Comparison of ENCODE assay signal across 31 cellular contexts in genomic region chr11:116611998-116612620, GRCh38.
"Had no signal": no experiment of that assay in that cellular context is flagged by ENCODE, and none has a peak within 500 bp of the region (broad histone marks: within the 10 kb centered on the region; RNA-seq: fewer than 3 reads in every experiment).

No MANE protein-coding gene starts in this region.

- H3K9ac ChIP-seq: KMS-11 had no signal

- H3K27ac Mint-ChIP-seq: activated B cell treated with CpG ODN at 0.5 μM for 24 hours; activated CD4-positive, alpha-beta memory T cell treated with anti-CD3 and anti-CD28 coated beads for 36 hours; activated CD8-positive, alpha-beta memory T cell treated with anti-CD3 and anti-CD28 coated beads, Interleukin-2, amount 10 ng/mL, durations not matched to agents 7 days and 5 days; activated naive CD8-positive, alpha-beta T cell treated with anti-CD3 and anti-CD28 coated beads for 36 hours; activated T-cell treated with anti-CD3 and anti-CD28 coated beads, Interleukin-2, amount 50 U/mL, for 72 hours; activated T-helper 17 cell treated with anti-CD3 and anti-CD28 coated beads, Interleukin-2, amount 50 U/mL, for 72 hours; T-helper 1 cell treated with Interleukin-12 subunit alpha and Interleukin-12 subunit beta and Interleukin-4 antibody, amounts not matched to agents 30 μg/mL and 1 μg/mL, for 36 hours; T-helper 2 cell treated with Interferon-gamma antibody and Interleukin-4, amounts not matched to agents 5 μg/mL and 100 μg/mL, for 36 hours had no signal

- DNase-seq: activated B cell treated with CpG ODN at 0.5 μM for 24 hours; activated CD4-positive, alpha-beta memory T cell treated with anti-CD3 and anti-CD28 coated beads for 36 hours; activated CD4-positive, alpha-beta T cell treated with anti-CD3 and anti-CD28 coated beads for 4 hours; activated CD4-positive, alpha-beta T cell treated with anti-CD3 and anti-CD28 coated beads, Interleukin-2, amount 50 U/mL, for 1 hour; activated CD4-positive, CD25-positive, alpha-beta regulatory T cell treated with anti-CD3 and anti-CD28 coated beads, Interleukin-2, amount 50 U/mL, for 72 hours; activated CD8-positive, alpha-beta memory T cell treated with anti-CD3 and anti-CD28 coated beads, Interleukin-2, amount 10 ng/mL, durations not matched to agents 7 days and 5 days; activated effector memory CD4-positive, alpha-beta T cell treated with anti-CD3 and anti-CD28 coated beads, Interleukin-2, amount 50 U/mL, for 16 hours; activated naive CD4-positive, alpha-beta T cell; activated naive CD4-positive, alpha-beta T cell treated with anti-CD3 and anti-CD28 coated beads, Interleukin-2, amount 50 U/mL, for 16 hours; activated naive CD8-positive, alpha-beta T cell treated with anti-CD3 and anti-CD28 coated beads for 36 hours; activated T-cell treated with anti-CD3 and anti-CD28 coated beads, Interleukin-2, amount 50 U/mL, for 1 hour; activated T-cell treated with anti-CD3 and anti-CD28 coated beads, Interleukin-2, amount 50 U/mL, for 72 hours; amniotic stem cell; aorta; brain microvascular endothelial cell; MM.1S; MV-4-11; NCI-H1092; NCI-H1436 treated with DMSO at 0.1 percent for 48 hours; NCI-H1694 treated with DMSO at 0.1 percent for 48 hours; NCI-H2029; NCI-H345; NCI-H524 treated with DMSO at 0.1 percent for 48 hours; PC-3; Peyer's patch; Right ventricle myocardium superior had no signal

- H3K4me1 Mint-ChIP-seq: activated B cell treated with CpG ODN at 0.5 μM for 24 hours; activated CD8-positive, alpha-beta memory T cell treated with anti-CD3 and anti-CD28 coated beads, Interleukin-2, amount 10 ng/mL, durations not matched to agents 7 days and 5 days; activated naive CD8-positive, alpha-beta T cell treated with anti-CD3 and anti-CD28 coated beads for 36 hours; activated T-helper 17 cell treated with anti-CD3 and anti-CD28 coated beads, Interleukin-2, amount 50 U/mL, for 72 hours had no signal

- H3K27me3 ChIP-seq: brain microvascular endothelial cell, Peyer's patch had no signal

- H3K9me3 ChIP-seq: Peyer's patch had no signal

- H3K4me3 ChIP-seq: Peyer's patch, SK-N-MC had no signal

- H3K36me3 Mint-ChIP-seq: activated CD4-positive, alpha-beta memory T cell treated with anti-CD3 and anti-CD28 coated beads for 36 hours; activated CD8-positive, alpha-beta memory T cell treated with anti-CD3 and anti-CD28 coated beads, Interleukin-2, amount 10 ng/mL, durations not matched to agents 7 days and 5 days; activated naive CD8-positive, alpha-beta T cell treated with anti-CD3 and anti-CD28 coated beads for 36 hours had no signal

- H3K4me1 ChIP-seq: Peyer's patch had no signal

- H3K36me3 ChIP-seq: brain microvascular endothelial cell, Peyer's patch had no signal

- H3K27ac ChIP-seq: brain microvascular endothelial cell, KMS-11, Peyer's patch, SK-N-MC had no signal

- H3K9me3 Mint-ChIP-seq: activated B cell treated with CpG ODN at 0.5 μM for 24 hours; activated CD4-positive, alpha-beta memory T cell treated with anti-CD3 and anti-CD28 coated beads for 36 hours; activated naive CD8-positive, alpha-beta T cell treated with anti-CD3 and anti-CD28 coated beads for 36 hours; activated T-cell treated with anti-CD3 and anti-CD28 coated beads, Interleukin-2, amount 50 U/mL, for 72 hours; activated T-helper 17 cell treated with anti-CD3 and anti-CD28 coated beads, Interleukin-2, amount 50 U/mL, for 72 hours; T-helper 1 cell treated with Interleukin-12 subunit alpha and Interleukin-12 subunit beta and Interleukin-4 antibody, amounts not matched to agents 30 μg/mL and 1 μg/mL, for 36 hours; T-helper 2 cell treated with Interferon-gamma antibody and Interleukin-4, amounts not matched to agents 5 μg/mL and 100 μg/mL, for 36 hours had no signal

- H3K4me3 Mint-ChIP-seq: activated B cell treated with CpG ODN at 0.5 μM for 24 hours; activated CD4-positive, alpha-beta memory T cell treated with anti-CD3 and anti-CD28 coated beads for 36 hours; activated CD8-positive, alpha-beta memory T cell treated with anti-CD3 and anti-CD28 coated beads, Interleukin-2, amount 10 ng/mL, durations not matched to agents 7 days and 5 days; activated naive CD8-positive, alpha-beta T cell treated with anti-CD3 and anti-CD28 coated beads for 36 hours; activated T-cell treated with anti-CD3 and anti-CD28 coated beads, Interleukin-2, amount 50 U/mL, for 72 hours; activated T-helper 17 cell treated with anti-CD3 and anti-CD28 coated beads, Interleukin-2, amount 50 U/mL, for 72 hours; T-helper 1 cell treated with Interleukin-12 subunit alpha and Interleukin-12 subunit beta and Interleukin-4 antibody, amounts not matched to agents 30 μg/mL and 1 μg/mL, for 36 hours; T-helper 2 cell treated with Interferon-gamma antibody and Interleukin-4, amounts not matched to agents 5 μg/mL and 100 μg/mL, for 36 hours had no signal
